ENCODE assay signal across 18 cellular contexts in the genomic region with DNA sequence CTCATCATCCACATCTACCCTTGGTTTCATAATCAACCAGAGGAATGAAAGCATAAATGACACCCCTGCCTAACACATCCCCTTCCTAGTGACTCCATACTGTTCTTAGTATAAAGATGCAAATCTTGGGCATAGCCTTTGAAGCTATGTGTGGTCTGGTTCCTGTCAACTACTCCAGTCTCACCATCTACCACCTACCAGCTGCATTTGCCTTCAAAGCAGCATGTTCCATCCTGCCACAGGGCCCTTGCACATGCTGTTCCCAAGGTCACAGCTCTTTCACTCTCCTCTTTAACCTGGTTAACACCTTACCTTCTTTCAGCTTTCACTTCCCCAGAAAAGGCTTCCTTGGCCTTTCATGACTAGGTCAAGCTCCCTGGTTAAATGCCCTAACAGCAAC.
DNase-seq lines count a peak whose midpoint lies in the region; ATAC-seq, FAIRE-seq and TF ChIP-seq lines count a peak whose summit lies in the region.
"Had no signal": no experiment of that assay in that cellular context is flagged by ENCODE, and none has a peak within 500 bp of the region (broad histone marks: within the 10 kb centered on the region; RNA-seq: fewer than 3 reads in every experiment).

No MANE protein-coding gene starts in this region.

- H3K9ac ChIP-seq in GM12878 (ENCODE audit: control insufficient read depth, insufficient read depth, low read length): no peak overlapping the region

- H3K36me3 Mint-ChIP-seq in stimulated activated naive B cell treated with anti-CD40 and anti-IgM and Interleukin-4, amounts not matched to agents 10 μg/mL and 1 μg/mL and 100 μg/mL, for 72 hours: peaks cover 6 to 7% of the 10 kb centered on the region in 2 donors

- H3K27me3 ChIP-seq in GM12878 (replicated peaks in 1 of 2; ENCODE audit: control insufficient read depth in 2 of 2, insufficient read depth in 2 of 2, low read length in 1 of 2) (no peaks in the 10 kb centered on the region), breast epithelium (no peaks in the 10 kb centered on the region)
- H3K27me3 ChIP-seq: brain microvascular endothelial cell, hepatocyte, ovary, tibial artery had no signal

- BruUV-seq in GM12878 (replicated peaks; lab: Mats Ljungman, UMichigan): no TSS peak

- RAD21 ChIA-PET in GM12878 (lab: Charles Lee; ENCODE audit: unreplicated experiment): interaction anchor here (0.8 to 2.9 kb wide), 9 partner anchors 14 to 110 kb away, joined by 3 to 19 read pairs (median 4); no protein-coding TSS in a partner anchor

- FAIRE-seq in GM12878 (lab: Jason Lieb, UNC): peak; percentile 62
- FAIRE-seq: HTR-8/SVneo, small intestine had no signal

- TF ChIP-seq POLR2A in GM12878 (IDR thresholded peaks at IDR 0.05; ENCODE audit: low read depth, low read length) (no peak), breast epithelium (IDR thresholded peaks at IDR 0.05) (no peak)

- ATAC-seq in HG03175 (IDR thresholded peaks at IDR 0.05; ENCODE audit: unreplicated experiment): peak; percentile 63
- ATAC-seq in GM12878: peak; percentile 81
- ATAC-seq in stimulated activated naive B cell treated with anti-CD40 and anti-IgM and Interleukin-4, amounts not matched to agents 10 μg/mL and 1 μg/mL and 100 μg/mL, for 72 hours (replicated peaks): peak; percentile 33 to 40

- SMC1A ChIA-PET in GM12878 (lab: Charles Lee; ENCODE audit: uncharacterized antibody, unreplicated experiment): interaction anchor here (0.7 to 5.0 kb wide), 13 partner anchors 9 to 169 kb away, joined by 3 to 23 read pairs (median 6); partner anchors contain the start of gene ARHGEF3

- TF ChIP-seq CTCF in GM12878 (IDR thresholded peaks at IDR 0.05 in 2 of 3, conservative IDR thresholded peaks at IDR 0.05 in 1 of 3; ENCODE audit: control insufficient read depth in 2 of 3, extremely low read depth in 1 of 3, insufficient read depth in 1 of 3, low read depth in 3 of 3, low read length in 3 of 3) (no peak), breast epithelium (IDR thresholded peaks at IDR 0.05) (no peak)

- H3K9me3 ChIP-seq in GM12878 (replicated peaks; ENCODE audit: control insufficient read depth, insufficient read depth, low read length) (peaks cover 3% of the 10 kb centered on the region; the same call in 1 of the 3 replicates), breast epithelium (no peaks in the 10 kb centered on the region)
- H3K9me3 ChIP-seq: ovary, tibial artery had no signal

- H3K4me1 ChIP-seq in GM12878 (ENCODE audit: control insufficient read depth, insufficient read depth, low read length) (peaks cover 23% of the 10 kb centered on the region), breast epithelium (no peaks in the 10 kb centered on the region)

- peak overlapping the region; percentile 0 for H3K27ac Mint-ChIP-seq in stimulated activated naive B cell treated with anti-CD40 and anti-IgM and Interleukin-4, amounts not matched to agents 10 μg/mL and 1 μg/mL and 100 μg/mL, for 72 hours

- peak; percentile 51 for DNase-seq in activated T-cell treated with anti-CD3 and anti-CD28 coated beads for 24 hours (ENCODE audit: low read depth)
- DNase-seq in activated T-cell treated with anti-CD3 and anti-CD28 coated beads, Interleukin-2, amount 50 U/mL, for 1 hour: no peak
- DNase-seq in GM12878 (ENCODE audit: low read depth, low spot score): peak; percentile 31
- DNase-seq in stimulated activated naive B cell treated with anti-CD40 and anti-IgM and Interleukin-4, amounts not matched to agents 10 μg/mL and 1 μg/mL and 100 μg/mL, for 72 hours: no peak
- no peak for DNase-seq in NCI-H146 (lab: John Stamatoyannopoulos, UW)
- DNase-seq in breast epithelium (ENCODE audit: low spot score in 2 of 2): no peak
- DNase-seq in NCI-H187 treated with DMSO at 0.1 percent for 48 hours (lab: John Stamatoyannopoulos, UW): no peak
- DNase-seq: activated effector memory CD4-positive, alpha-beta T cell treated with anti-CD3 and anti-CD28 coated beads, Interleukin-2, amount 50 U/mL, for 16 hours; brain microvascular endothelial cell; kidney glomerular epithelial cell; NCI-H2081; NCI-H69; ovary; small intestine; tibial artery had no signal

- H3K4me3 Mint-ChIP-seq in stimulated activated naive B cell treated with anti-CD40 and anti-IgM and Interleukin-4, amounts not matched to agents 10 μg/mL and 1 μg/mL and 100 μg/mL, for 72 hours: no peak overlapping the region

- no peaks in the 10 kb centered on the region for H3K79me2 ChIP-seq in GM12878 (ENCODE audit: control insufficient read depth, insufficient read depth, low read length)
- H3K79me2 ChIP-seq: hepatocyte had no signal

- in situ Hi-C loops in GM12878 (cut with MboI): no loop called here

- peaks cover 18 to 20% of the 10 kb centered on the region in 2 donors for H3K4me1 Mint-ChIP-seq in stimulated activated naive B cell treated with anti-CD40 and anti-IgM and Interleukin-4, amounts not matched to agents 10 μg/mL and 1 μg/mL and 100 μg/mL, for 72 hours

- intact Hi-C loops in GM12878 (cut with micrococcal nuclease; ENCODE audit: unreplicated experiment) (loop anchor here (1.0 to 2.0 kb wide), 2 partner anchors 27 to 53 kb away; no protein-coding TSS in a partner anchor), breast epithelium (cut with DNase I; ENCODE audit: low total_unique reads) (no loop called here)

- no peaks in the 10 kb centered on the region for H3K27me3 Mint-ChIP-seq in stimulated activated naive B cell treated with anti-CD40 and anti-IgM and Interleukin-4, amounts not matched to agents 10 μg/mL and 1 μg/mL and 100 μg/mL, for 72 hours

- TF ChIP-seq RAD21 in GM12878 (IDR thresholded peaks at IDR 0.05; ENCODE audit: insufficient read depth, low read depth, low read length): no peak

- CTCF ChIA-PET in GM12878 (lab: Yijun Ruan, JAX): interaction anchor here (0.7 to 2.3 kb wide), 7 partner anchors 8 to 125 kb away, joined by 3 to 6 read pairs (median 5); no protein-coding TSS in a partner anchor

- H3K4me2 ChIP-seq in GM12878 (ENCODE audit: control insufficient read depth, insufficient read depth): 0 out of 2 replicates have a peak overlapping the region, but pooled peaks have one; percentile 7
- H3K4me2 ChIP-seq: hepatocyte had no signal

- no peaks in the 10 kb centered on the region for H4K20me1 ChIP-seq in GM12878 (ENCODE audit: control insufficient read depth, insufficient read depth)

- H3K9me3 Mint-ChIP-seq in stimulated activated naive B cell treated with anti-CD40 and anti-IgM and Interleukin-4, amounts not matched to agents 10 μg/mL and 1 μg/mL and 100 μg/mL, for 72 hours: peaks cover 6 to 8% of the 10 kb centered on the region in 2 donors

- H3K36me3 ChIP-seq in GM12878 (ENCODE audit: control insufficient read depth in 2 of 2, insufficient read depth in 2 of 2, low read length in 1 of 2) (no peaks in the 10 kb centered on the region), breast epithelium (no peaks in the 10 kb centered on the region)
- H3K36me3 ChIP-seq: brain microvascular endothelial cell, ovary, tibial artery had no signal

- H2AFZ ChIP-seq in GM12878 (ENCODE audit: control insufficient read depth, low read depth, low read length): no peak overlapping the region
- H2AFZ ChIP-seq: hepatocyte had no signal

- peak; percentile 47 to 63; a peak in 2 of 4 replicates for TF ChIP-seq EP300 in GM12878 (IDR thresholded peaks at IDR 0.05; ENCODE audit: borderline replicate concordance in 1 of 2, control insufficient read depth in 1 of 2, low read depth in 2 of 2, low read length in 2 of 2)

- H3K4me3 ChIP-seq in GM12878 (no peak overlapping the region), breast epithelium (no peak overlapping the region)
- H3K4me3 ChIP-seq: hepatocyte, ovary, tibial artery had no signal

- POLR2A ChIA-PET in GM12878 (lab: Charles Lee): interaction anchor here (0.8 to 1.7 kb wide), 3 partner anchors 40 to 97 kb away, joined by 3 to 4 read pairs (median 4); no protein-coding TSS in a partner anchor

- H3K27ac ChIP-seq in GM12878 (ENCODE audit: control insufficient read depth, insufficient read depth): no peak overlapping the region
- H3K27ac ChIP-seq in breast epithelium: no peak overlapping the region
- H3K27ac ChIP-seq: brain microvascular endothelial cell, hepatocyte, ovary, tibial artery had no signal

TF ChIP-seq in GM12878, 131 proteins besides CTCF, POLR2A, EP300 and RAD21 (continues in another document):
- TF ChIP-seq SMARCA5 (IDR thresholded peaks at IDR 0.05) (peak; percentile 91; the same call in 1 of the 2 replicates), SUZ12 (IDR thresholded peaks at IDR 0.05; ENCODE audit: unreplicated experiment) (no peak), SREBF1 (IDR thresholded peaks at IDR 0.05; ENCODE audit: low read length) (no peak), POLR2AphosphoS5 (IDR thresholded peaks at IDR 0.05; ENCODE audit: low read length) (no peak), SPI1 (IDR thresholded peaks at IDR 0.05; ENCODE audit: borderline replicate concordance, insufficient read depth, low read depth, low read length) (peak; percentile 81; the same call in 1 of the 2 replicates), CBFB (IDR thresholded peaks at IDR 0.05; ENCODE audit: low read depth) (no peak), NRF1 (conservative IDR thresholded peaks at IDR 0.05; ENCODE audit: low read depth, low read length) (no peak), ESRRA (IDR thresholded peaks at IDR 0.05; ENCODE audit: low read length) (peak; percentile 98)

Comparison
In these comparisons a context has a peak if more than half of its experiments do, and no peak if none do; other contexts are left out.
1. DNase-seq: peak in activated T-cell treated with anti-CD3 and anti-CD28 coated beads for 24 hours (single experiment) and GM12878 (single experiment); none in activated T-cell treated with anti-CD3 and anti-CD28 coated beads, Interleukin-2, amount 50 U/mL, for 1 hour (single experiment), stimulated activated naive B cell treated with anti-CD40 and anti-IgM and Interleukin-4, amounts not matched to agents 10 μg/mL and 1 μg/mL and 100 μg/mL, for 72 hours (single experiment), NCI-H146 (single experiment), breast epithelium (0 of 2) and NCI-H187 treated with DMSO at 0.1 percent for 48 hours (single experiment).
2. Peak in every context shown above with its lines, with median percentiles within 50 percentile points of each other: ATAC-seq.